In the genomic region with DNA sequence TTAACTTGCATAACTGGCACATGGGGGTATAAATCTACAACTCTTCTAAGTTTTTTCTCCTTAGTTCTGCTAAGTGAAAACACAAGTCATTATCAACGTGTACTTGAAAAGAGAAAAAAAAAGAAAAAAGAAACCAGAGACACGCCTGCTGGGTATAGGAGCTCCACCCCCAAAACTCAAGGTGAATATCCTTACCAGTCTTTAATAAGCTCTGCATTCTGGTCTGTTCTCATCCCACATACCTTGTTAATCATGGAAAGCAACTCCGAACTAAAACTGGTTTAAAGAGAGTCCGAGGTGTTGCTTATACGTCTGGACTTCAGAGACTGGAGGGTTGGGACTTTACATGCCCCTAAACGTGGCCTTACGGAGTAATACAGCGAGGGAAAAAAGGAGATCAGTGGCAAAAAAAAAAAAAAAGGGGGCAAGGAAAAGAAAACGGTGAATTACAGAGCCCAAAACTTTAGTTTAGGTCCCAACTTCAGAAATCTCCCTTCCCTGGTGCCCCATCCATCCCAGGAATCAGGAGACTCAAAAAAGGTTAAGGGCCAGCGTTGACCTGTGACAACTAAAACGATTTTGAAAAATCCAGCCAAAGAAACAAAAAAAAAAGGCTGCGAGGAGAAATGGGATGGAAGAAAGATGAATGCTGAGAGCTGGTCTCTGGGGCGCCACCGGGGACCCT, we compare ENCODE assay signal across 8 cellular contexts. TPM values are rescaled to one million over a fixed set of nuclear protein-coding genes. Genes with fewer than 3 reads are reported as not detected.
DNase-seq lines count a peak whose midpoint lies in the region; ATAC-seq, FAIRE-seq and TF ChIP-seq lines count a peak whose summit lies in the region.

No MANE protein-coding gene starts in this region.

- peak overlapping the region; percentile 98 for H3K4me3 Mint-ChIP-seq in activated CD4-positive, alpha-beta T cell treated with anti-CD3 and anti-CD28 coated beads, Interleukin-2, amount 10 ng/mL, durations not matched to agents 7 days and 5 days

- no peaks in the 10 kb centered on the region for H3K36me3 ChIP-seq in pancreas

- no peaks in the 10 kb centered on the region for H3K27me3 Mint-ChIP-seq in activated CD4-positive, alpha-beta T cell treated with anti-CD3 and anti-CD28 coated beads, Interleukin-2, amount 10 ng/mL, durations not matched to agents 7 days and 5 days

- H3K27ac Mint-ChIP-seq in activated CD4-positive, alpha-beta T cell treated with anti-CD3 and anti-CD28 coated beads, Interleukin-2, amount 10 ng/mL, durations not matched to agents 7 days and 5 days, result peak overlapping the region; percentile 88

- H3K36me3 Mint-ChIP-seq in activated CD4-positive, alpha-beta T cell treated with anti-CD3 and anti-CD28 coated beads, Interleukin-2, amount 10 ng/mL, durations not matched to agents 7 days and 5 days (ENCODE audit: low read depth), result peaks cover 17% of the 10 kb centered on the region

- CTCF ChIA-PET in activated CD4-positive, alpha-beta T cell treated with anti-CD3 and anti-CD28 coated beads, Interleukin-2, amount 10 ng/mL, durations not matched to agents 7 days and 5 days (lab: Charles Lee), result interaction anchor here (1.2 kb wide), 1 partner anchor 986 kb away, joined by 4 read pairs; no protein-coding TSS in a partner anchor

- no peaks in the 10 kb centered on the region for H3K27me3 ChIP-seq in pancreas

- peaks cover 9 to 16% (median 14%) of the 10 kb centered on the region in 3 donors for H3K4me1 ChIP-seq in pancreas

- H3K9me3 ChIP-seq in pancreas, result no peaks in the 10 kb centered on the region

- intact Hi-C loops in pancreas (cut with DNase I), result no loop called here

- WGBS in pancreas, 2 donors, result 1% methylated on average over 14 of the region's 14 CpGs

- H3K4me3 ChIP-seq in fibroblast of mammary gland (ENCODE audit: control insufficient read depth, low read depth, low read length) (peak overlapping the region; percentile 69), pancreas (peak overlapping the region; percentile 58 to 78 (median 77))

- DNase-seq in ELR (ENCODE audit: low read depth) (peak; percentile 62), NAMALWA (ENCODE audit: low spot score) (peak; percentile 78), fibroblast of mammary gland (ENCODE audit: low read depth) (peak; percentile 48), pancreas (peak in 1 of 6 donors; percentile 36), middle frontal gyrus (ENCODE audit: extremely low spot score, low spot score) (no peak)
- DNase-seq in activated CD4-positive, alpha-beta T cell treated with anti-CD3 and anti-CD28 coated beads, Interleukin-2, amount 10 ng/mL, durations not matched to agents 7 days and 5 days, result peak; percentile 51

- no peak for FAIRE-seq in pancreas (lab: Jason Lieb, UNC)

- peak; percentile 17 for ATAC-seq in GM21528 (IDR thresholded peaks at IDR 0.05; ENCODE audit: low FRiP score, unreplicated experiment)
- peak; percentile 9 to 23 (median 22) for ATAC-seq in pancreas
- ATAC-seq in HG02571 (IDR thresholded peaks at IDR 0.05; ENCODE audit: unreplicated experiment), result no peak

- peaks cover 44% of the 10 kb centered on the region for H3K4me1 Mint-ChIP-seq in activated CD4-positive, alpha-beta T cell treated with anti-CD3 and anti-CD28 coated beads, Interleukin-2, amount 10 ng/mL, durations not matched to agents 7 days and 5 days

- TF ChIP-seq CTCF in fibroblast of mammary gland (conservative IDR thresholded peaks at IDR 0.05; ENCODE audit: control insufficient read depth, insufficient read depth, low read depth, low read length) (no peak), pancreas (IDR thresholded peaks at IDR 0.05) (no peak)

- POLR2A ChIA-PET in activated CD4-positive, alpha-beta T cell treated with anti-CD3 and anti-CD28 coated beads, Interleukin-2, amount 10 ng/mL, durations not matched to agents 7 days and 5 days (lab: Charles Lee), result no interaction called here

- no peaks in the 10 kb centered on the region for H3K9me3 Mint-ChIP-seq in activated CD4-positive, alpha-beta T cell treated with anti-CD3 and anti-CD28 coated beads, Interleukin-2, amount 10 ng/mL, durations not matched to agents 7 days and 5 days

- H3K27ac ChIP-seq in pancreas, result peak overlapping the region; percentile 73 to 97 (median 88)

RNA-seq across cellular contexts. Expression of a gene that starts 1.0 kb away (rescaled TPM):
- 10 to 100 TPM; 36.3 to 39.2 TPM for total RNA-seq in activated CD4-positive, alpha-beta T cell treated with anti-CD3 and anti-CD28 coated beads, Interleukin-2, amount 10 ng/mL, durations not matched to agents 7 days and 5 days
- 10 to 100 TPM; 20.6 to 48.4 (median 29.9) TPM for total RNA-seq in pancreas
- 10 to 100 TPM; 14.5 to 35.8 TPM for polyA plus RNA-seq in pancreas
